8 cellular contexts compared by ENCODE assay signal in the genomic region with DNA sequence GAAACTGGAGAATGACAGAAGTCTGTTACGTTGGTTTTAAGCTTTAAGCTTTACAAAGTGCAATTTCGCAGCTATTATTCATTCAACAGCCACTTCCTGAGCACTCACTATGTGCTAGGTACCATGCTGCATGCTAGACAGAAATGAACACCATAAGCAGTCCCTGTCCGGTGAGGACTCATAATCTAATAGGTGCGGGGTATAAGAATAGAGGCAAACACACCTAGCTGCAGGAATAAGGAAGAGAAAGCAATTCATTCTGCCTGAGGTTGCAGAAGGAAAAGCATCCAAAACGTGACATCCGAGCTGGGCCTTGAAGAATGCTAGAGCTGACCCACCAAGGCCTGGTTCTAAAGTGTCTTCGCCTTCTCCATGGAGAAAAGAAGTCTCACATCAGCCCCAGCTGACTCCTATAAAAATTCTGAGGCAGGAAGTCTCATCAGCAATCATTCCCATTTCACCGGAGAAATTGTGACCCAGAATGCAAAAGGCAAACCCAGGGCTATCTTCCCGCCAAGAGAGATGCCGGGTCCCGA. TPM values are rescaled to one million over a fixed set of nuclear protein-coding genes. Genes with fewer than 3 reads are reported as not detected.
DNase-seq lines count a peak whose midpoint lies in the region; ATAC-seq and TF ChIP-seq lines count a peak whose summit lies in the region.

No MANE protein-coding gene starts in this region.

- H3K9me3 ChIP-seq in adipocyte (ENCODE audit: control insufficient read depth, low read length), result no peaks in the 10 kb centered on the region
- no peaks in the 10 kb centered on the region for H3K9me3 ChIP-seq in left lung
- no peaks in the 10 kb centered on the region for H3K9me3 ChIP-seq in tibial artery

- peak overlapping the region; percentile 98 for H3K9ac ChIP-seq in adipocyte (ENCODE audit: low read length)

- H3K36me3 ChIP-seq in adipocyte (ENCODE audit: control insufficient read depth, insufficient read depth, low read length, severe bottlenecking) (peaks cover 11% of the 10 kb centered on the region), left lung (peaks cover 0 to 6% of the 10 kb centered on the region in 2 donors), tibial artery (no peaks in the 10 kb centered on the region)

- TF ChIP-seq CTCF in left lung (IDR thresholded peaks at IDR 0.05), result no peak
- no peak for TF ChIP-seq CTCF in tibial artery (IDR thresholded peaks at IDR 0.05)

- intact Hi-C loops in left lung (cut with DNase I) (no loop called here), tibial artery (cut with DNase I; ENCODE audit: low total_unique reads) (loop anchor here (10.0 kb wide), 1 partner anchor 54 kb away; the partner anchor contains the start of genes CDC26 and PRPF4)

- peaks cover 40% of the 10 kb centered on the region for H3K4me1 ChIP-seq in adipocyte (ENCODE audit: control insufficient read depth, insufficient read depth, low read length)
- H3K4me1 ChIP-seq in left lung, result peaks cover 20 to 81% of the 10 kb centered on the region in 2 donors
- peaks cover 0 to 38% (median 28%) of the 10 kb centered on the region in 4 donors for H3K4me1 ChIP-seq in tibial artery

- H3K4me3 ChIP-seq in adipocyte (ENCODE audit: low read length), result peak overlapping the region; percentile 99
- peak overlapping the region; percentile 81 to 87 for H3K4me3 ChIP-seq in left lung
- peak overlapping the region; percentile 75 to 91 for H3K4me3 ChIP-seq in tibial artery

- ATAC-seq in HG03064 (IDR thresholded peaks at IDR 0.05; ENCODE audit: low read depth, unreplicated experiment) (peak; percentile 17), left lung (no peak), HG03095 (IDR thresholded peaks at IDR 0.05; ENCODE audit: unreplicated experiment) (no peak), HG03432 (IDR thresholded peaks at IDR 0.05; ENCODE audit: unreplicated experiment) (no peak)

- H3K27ac ChIP-seq in left lung (peak overlapping the region; percentile 82 to 93), tibial artery (peak overlapping the region; percentile 85)

- DNase-seq in AG20443 (ENCODE audit: low spot score) (peak; percentile 11), adipocyte (ENCODE audit: low read depth) (no peak), left lung (no peak), tibial artery (no peak), NCI-H1105 treated with DMSO at 0.1 percent for 48 hours (lab: John Stamatoyannopoulos, UW) (no peak)

- H3K27me3 ChIP-seq in adipocyte (replicated peaks; ENCODE audit: control insufficient read depth, insufficient read depth, low read length) (no peaks in the 10 kb centered on the region), left lung (no peaks in the 10 kb centered on the region), tibial artery (no peaks in the 10 kb centered on the region)

RNA-seq across cellular contexts. Expression of gene FKBP15, which starts 0.5 kb away (rescaled TPM):
- 10 to 100 TPM; 35.7 to 55.3 TPM for total RNA-seq in left lung

RNA-seq across cellular contexts. Expression of gene SLC31A1, which starts 0.8 kb away (rescaled TPM):
- 10 to 100 TPM; 34.7 to 45.0 TPM for total RNA-seq in left lung

RNA-seq across cellular contexts. Expression of gene CDC26, which starts 54.8 kb away (rescaled TPM):
- total RNA-seq in left lung, result 10 to 100 TPM; 27.8 to 32.7 TPM

RNA-seq across cellular contexts. Expression of gene PRPF4, which starts 54.9 kb away (rescaled TPM):
- total RNA-seq in left lung, result 10 to 100 TPM; 16.6 to 22.4 TPM
